5 cellular contexts compared by ENCODE assay signal in the genomic region with DNA sequence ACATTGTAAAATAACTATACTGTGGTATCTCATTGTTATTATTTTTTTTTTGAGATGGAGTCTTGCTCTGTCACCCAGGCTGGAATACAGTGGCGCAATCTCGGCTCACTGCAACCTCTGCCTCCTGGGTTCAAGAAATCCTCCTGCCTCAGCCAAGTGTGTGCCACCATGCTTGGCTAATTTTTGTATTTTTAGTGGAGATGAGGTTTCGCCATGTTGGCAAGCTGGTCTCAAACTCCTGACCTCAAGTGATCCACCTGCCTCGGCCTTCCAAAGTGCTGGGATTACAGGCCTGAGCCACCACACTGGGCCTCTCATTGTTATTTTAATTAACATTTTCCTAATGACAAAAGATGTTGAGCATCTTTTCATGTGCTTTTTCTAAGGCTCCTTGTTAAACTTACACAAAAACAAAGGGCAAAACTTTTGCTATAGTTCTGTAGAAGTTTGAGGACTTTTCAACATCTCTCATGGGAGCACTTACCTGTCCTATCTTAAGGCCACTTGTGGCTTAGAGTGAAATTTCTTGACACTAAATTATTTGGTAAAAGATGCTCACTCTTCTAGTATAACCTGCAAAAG. TPM values are rescaled to one million over a fixed set of nuclear protein-coding genes. Genes with fewer than 3 reads are reported as not detected.
"Had no signal": no experiment of that assay in that cellular context is flagged by ENCODE, and none has a peak within 500 bp of the region (broad histone marks: within the 10 kb centered on the region; RNA-seq: fewer than 3 reads in every experiment).

No MANE protein-coding gene starts in this region.

RNA-seq across cellular contexts. Expression of gene DLGAP1, which starts 39.7 kb away (rescaled TPM):
- total RNA-seq: activated CD8-positive, alpha-beta memory T cell treated with anti-CD3 and anti-CD28 coated beads, Interleukin-2, amount 10 ng/mL, durations not matched to agents 7 days and 5 days; activated CD8-positive, alpha-beta T cell treated with anti-CD3 and anti-CD28 coated beads, Interleukin-2, amount 10 ng/mL, durations not matched to agents 7 days and 5 days; activated naive CD8-positive, alpha-beta T cell treated with anti-CD3 and anti-CD28 coated beads, Interleukin-2, amount 10 ng/mL, durations not matched to agents 7 days and 5 days; activated T-helper 2 cell treated with anti-CD3 and anti-CD28 coated beads, Interferon-gamma antibody, Interleukin-2, Interleukin-4, amounts not matched to agents 10 μg/mL and 5 μg/mL and 100 μg/mL, durations not matched to agents 14 hours and 24 hours and 36 hours; bronchial epithelial cell had no signal
